8 cellular contexts compared by ENCODE assay signal in the genomic region with DNA sequence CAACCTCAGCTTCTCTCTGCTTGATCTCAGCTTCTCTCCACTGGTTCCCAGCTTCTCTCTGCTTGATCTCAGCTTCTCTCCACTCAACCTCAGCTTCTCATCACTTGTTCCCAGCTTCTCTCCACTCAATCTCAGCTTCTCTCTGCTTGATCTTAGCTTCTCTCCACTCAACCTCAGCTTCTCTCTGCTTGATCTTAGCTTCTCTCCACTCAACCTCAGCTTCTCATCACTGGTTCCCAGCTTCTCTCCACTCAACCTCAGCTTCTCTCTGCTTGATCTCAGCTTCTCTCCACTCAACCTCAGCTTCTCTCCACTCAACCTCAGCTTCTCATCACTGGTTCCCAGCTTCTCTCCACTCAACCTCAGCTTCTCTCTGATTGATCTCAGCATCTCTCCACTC. TPM values are rescaled to one million over a fixed set of nuclear protein-coding genes. Genes with fewer than 3 reads are reported as not detected.
DNase-seq lines count a peak whose midpoint lies in the region; ATAC-seq, FAIRE-seq and TF ChIP-seq lines count a peak whose summit lies in the region.
"Not testable (repeated sequence)": the region's sequence is repeated elsewhere in the genome, so short reads cannot be mapped to it uniquely, and the experiment has no call there.
"Had no signal": no experiment of that assay in that cellular context is flagged by ENCODE, and none has a peak within 500 bp of the region (broad histone marks: within the 10 kb centered on the region; RNA-seq: fewer than 3 reads in every experiment).

No MANE protein-coding gene starts in this region.

- not testable (repeated sequence) for H3K9me3 Mint-ChIP-seq in GM23338; activated CD4-positive, alpha-beta T cell treated with anti-CD3 and anti-CD28 coated beads for 36 hours (ENCODE audit: low read depth); activated T-helper 2 cell treated with anti-CD3 and anti-CD28 coated beads, Interferon-gamma antibody, Interleukin-2, Interleukin-4, amounts not matched to agents 10 μg/mL and 5 μg/mL and 100 μg/mL, durations not matched to agents 14 hours and 24 hours and 36 hours; nephron progenitor cell

- CTCF ChIA-PET in activated CD4-positive, alpha-beta T cell treated with anti-CD3 and anti-CD28 coated beads for 36 hours (lab: Charles Lee), result interaction anchor here (0.7 to 3.1 kb wide), 13 partner anchors 9 to 458 kb away, joined by 3 to 30 read pairs (median 5); a partner anchor contains a TSS
- CTCF ChIA-PET in H1 (lab: Charles Lee; ENCODE audit: partially characterized antibody), result interaction anchor here (0.6 to 3.9 kb wide), 20 partner anchors 9 to 227 kb away, joined by 3 to 52 read pairs (median 4); a partner anchor contains a TSS

- FAIRE-seq in H1 (lab: Jason Lieb, UNC), result not testable (repeated sequence)

- H2BK120ac ChIP-seq in H1 (replicated peaks; ENCODE audit: low read depth, low read length), result not testable (repeated sequence)

- not testable (repeated sequence) for H3K14ac ChIP-seq in H1 (ENCODE audit: insufficient read length)

- H3K79me2 ChIP-seq in GM23338 (replicated peaks; ENCODE audit: insufficient read depth); H1 (ENCODE audit: control insufficient read depth in 1 of 2, insufficient read depth in 2 of 2, low read length in 2 of 2): not testable (repeated sequence)

- H3K27me3 Mint-ChIP-seq in GM23338 (ENCODE audit: insufficient read depth, low read depth, poor library complexity), result peaks cover 23% of the 10 kb centered on the region
- H3K27me3 Mint-ChIP-seq in activated CD4-positive, alpha-beta T cell treated with anti-CD3 and anti-CD28 coated beads for 36 hours; activated T-helper 2 cell treated with anti-CD3 and anti-CD28 coated beads, Interferon-gamma antibody, Interleukin-2, Interleukin-4, amounts not matched to agents 10 μg/mL and 5 μg/mL and 100 μg/mL, durations not matched to agents 14 hours and 24 hours and 36 hours (ENCODE audit: low read depth): not testable (repeated sequence)
- peaks cover 21% of the 10 kb centered on the region for H3K27me3 Mint-ChIP-seq in nephron progenitor cell (ENCODE audit: low read depth, poor library complexity)

- not testable (repeated sequence) for TF ChIP-seq RAD21 in H1 (IDR thresholded peaks at IDR 0.05 in 1 of 2, conservative IDR thresholded peaks at IDR 0.05 in 1 of 2; ENCODE audit: low read depth in 2 of 2, low read length in 2 of 2)

- not testable (repeated sequence) for H4K5ac ChIP-seq in H1 (ENCODE audit: insufficient read length, low read depth, low read length)

- POLR2A ChIA-PET in activated CD4-positive, alpha-beta T cell treated with anti-CD3 and anti-CD28 coated beads for 36 hours (lab: Charles Lee), result interaction anchor here (0.6 to 1.0 kb wide), 4 partner anchors 21 to 85 kb away, joined by 3 to 11 read pairs (median 4); no protein-coding TSS in a partner anchor
- POLR2A ChIA-PET in H1 (lab: Charles Lee; ENCODE audit: partially characterized antibody), result interaction anchor here (0.6 to 4.0 kb wide), 8 partner anchors 9 to 146 kb away, joined by 3 to 30 read pairs (median 8); a partner anchor contains a TSS

- H4K20me1 ChIP-seq in GM23338 (replicated peaks; ENCODE audit: insufficient read depth); H1 (replicated peaks in 1 of 2; ENCODE audit: control insufficient read depth in 1 of 2, insufficient read depth in 2 of 2, low read length in 2 of 2): not testable (repeated sequence)

- H3K4me1 ChIP-seq in GM23338 (ENCODE audit: insufficient read depth); H1 (replicated peaks in 1 of 4; ENCODE audit: control insufficient read depth in 3 of 4, insufficient read depth in 4 of 4, low read length in 3 of 4): not testable (repeated sequence)

- H4K91ac ChIP-seq in H1 (replicated peaks; ENCODE audit: insufficient read length, low read length), result not testable (repeated sequence)

- H3F3A ChIP-seq in GM23338 (replicated peaks; ENCODE audit: low read depth), result not testable (repeated sequence)

- not testable (repeated sequence) for TF ChIP-seq CTCF in GM23338 (conservative IDR thresholded peaks at IDR 0.05; ENCODE audit: low read depth in 2 of 2); H1 (IDR thresholded peaks at IDR 0.05; ENCODE audit: control extremely low read depth in 1 of 3, insufficient read depth in 1 of 3, low read depth in 1 of 3, low read length in 3 of 3); nephron progenitor cell (IDR thresholded peaks at IDR 0.05)

- H3K9ac ChIP-seq in H1 (replicated peaks in 1 of 4; ENCODE audit: extremely low read depth in 1 of 4, low read depth in 3 of 4, low read length in 3 of 4), result not testable (repeated sequence)

- H3K4ac ChIP-seq in H1 (replicated peaks; ENCODE audit: insufficient read length, low read depth, low read length), result not testable (repeated sequence)

- H3K27ac Mint-ChIP-seq in GM23338; activated T-helper 2 cell treated with anti-CD3 and anti-CD28 coated beads, Interferon-gamma antibody, Interleukin-2, Interleukin-4, amounts not matched to agents 10 μg/mL and 5 μg/mL and 100 μg/mL, durations not matched to agents 14 hours and 24 hours and 36 hours; nephron progenitor cell: not testable (repeated sequence)
- H3K27ac Mint-ChIP-seq in activated CD4-positive, alpha-beta T cell treated with anti-CD3 and anti-CD28 coated beads for 36 hours, result peak overlapping the region; percentile 45

- H3K79me1 ChIP-seq in H1 (ENCODE audit: low read depth, low read length), result not testable (repeated sequence)

- H4K8ac ChIP-seq in H1 (ENCODE audit: extremely low read depth, insufficient read depth, low read length), result not testable (repeated sequence)

- H2BK15ac ChIP-seq in H1 (ENCODE audit: low read length), result not testable (repeated sequence)

- not testable (repeated sequence) for ATAC-seq in GM23338; activated CD4-positive, alpha-beta T cell treated with anti-CD3 and anti-CD28 coated beads for 36 hours

- not testable (repeated sequence) for H3K27ac ChIP-seq in GM23338 (ENCODE audit: low read depth); H1 (ENCODE audit: low read depth, low read length)

- not testable (repeated sequence) for TF ChIP-seq EP300 in H1 (IDR thresholded peaks at IDR 0.05; ENCODE audit: borderline replicate concordance in 1 of 2, low read depth in 2 of 2, low read length in 2 of 2)

- not testable (repeated sequence) for H2BK5ac ChIP-seq in H1 (ENCODE audit: low read depth, low read length)

- H2BK20ac ChIP-seq in H1 (ENCODE audit: low read length), result not testable (repeated sequence)

- H3K18ac ChIP-seq in H1 (ENCODE audit: extremely low read depth, low read length), result not testable (repeated sequence)

- not testable (repeated sequence) for H2BK12ac ChIP-seq in H1 (ENCODE audit: low read depth, low read length)

- H3K36me3 Mint-ChIP-seq in GM23338 (ENCODE audit: low read depth); activated CD4-positive, alpha-beta T cell treated with anti-CD3 and anti-CD28 coated beads for 36 hours (ENCODE audit: low read depth); activated T-helper 2 cell treated with anti-CD3 and anti-CD28 coated beads, Interferon-gamma antibody, Interleukin-2, Interleukin-4, amounts not matched to agents 10 μg/mL and 5 μg/mL and 100 μg/mL, durations not matched to agents 14 hours and 24 hours and 36 hours (ENCODE audit: low read depth); nephron progenitor cell (ENCODE audit: low read depth): not testable (repeated sequence)

- not testable (repeated sequence) for TF ChIP-seq POLR2A in H1 (IDR thresholded peaks at IDR 0.05; ENCODE audit: control extremely low read depth in 1 of 2, low read depth in 2 of 2, low read length in 2 of 2)

- H3K9me3 ChIP-seq in H1 (ENCODE audit: insufficient read depth in 2 of 2, low read depth in 1 of 2, low read length in 1 of 2), result not testable (repeated sequence)

- H3K4me1 Mint-ChIP-seq in GM23338, result peaks cover 11% of the 10 kb centered on the region
- peaks cover 34% of the 10 kb centered on the region for H3K4me1 Mint-ChIP-seq in activated CD4-positive, alpha-beta T cell treated with anti-CD3 and anti-CD28 coated beads for 36 hours
- H3K4me1 Mint-ChIP-seq in activated T-helper 2 cell treated with anti-CD3 and anti-CD28 coated beads, Interferon-gamma antibody, Interleukin-2, Interleukin-4, amounts not matched to agents 10 μg/mL and 5 μg/mL and 100 μg/mL, durations not matched to agents 14 hours and 24 hours and 36 hours (ENCODE audit: low read depth), result peaks cover 27% of the 10 kb centered on the region
- H3K4me1 Mint-ChIP-seq in nephron progenitor cell, result peaks cover 21% of the 10 kb centered on the region

- not testable (repeated sequence) for H3K23ac ChIP-seq in H1 (ENCODE audit: insufficient read length)

- not testable (repeated sequence) for H3K4me3 ChIP-seq in GM23338; H1 (ENCODE audit: extremely low read depth in 1 of 4, insufficient read depth in 2 of 4, low read depth in 3 of 4, low read length in 4 of 4)

- intact Hi-C loops in activated CD4-positive, alpha-beta T cell treated with anti-CD3 and anti-CD28 coated beads for 36 hours (cut with DNase I, micrococcal nuclease); activated T-helper 2 cell treated with anti-CD3 and anti-CD28 coated beads, Interferon-gamma antibody, Interleukin-2, Interleukin-4, amounts not matched to agents 10 μg/mL and 5 μg/mL and 100 μg/mL, durations not matched to agents 14 hours and 24 hours and 36 hours (cut with micrococcal nuclease): not testable (repeated sequence)

- H3K4me2 ChIP-seq in GM23338, result not testable (repeated sequence)
- H3K4me2 ChIP-seq in H1 (ENCODE audit: insufficient read depth in 1 of 2, low read depth in 2 of 2, low read length in 2 of 2), result peak overlapping the region in 1 of 2 experiments; percentile 100; a peak in 1 of 4 replicates

- H3K4me3 Mint-ChIP-seq in GM23338, result peak overlapping the region; percentile 44
- not testable (repeated sequence) for H3K4me3 Mint-ChIP-seq in activated CD4-positive, alpha-beta T cell treated with anti-CD3 and anti-CD28 coated beads for 36 hours
- peak overlapping the region; percentile 30 for H3K4me3 Mint-ChIP-seq in activated T-helper 2 cell treated with anti-CD3 and anti-CD28 coated beads, Interferon-gamma antibody, Interleukin-2, Interleukin-4, amounts not matched to agents 10 μg/mL and 5 μg/mL and 100 μg/mL, durations not matched to agents 14 hours and 24 hours and 36 hours (ENCODE audit: low read depth)
- H3K4me3 Mint-ChIP-seq in nephron progenitor cell, result peak overlapping the region; percentile 16

- not testable (repeated sequence) for H3K9me2 ChIP-seq in GM23338 (ENCODE audit: insufficient read depth)

- H3K56ac ChIP-seq in H1 (replicated peaks; ENCODE audit: insufficient read length, low read depth, low read length), result not testable (repeated sequence)

- peaks cover 10% of the 10 kb centered on the region for H3K27me3 ChIP-seq in GM23338 (ENCODE audit: insufficient read depth)
- H3K27me3 ChIP-seq in H1 (replicated peaks in 1 of 4; ENCODE audit: control insufficient read depth in 3 of 4, extremely low read depth in 1 of 4, insufficient read depth in 3 of 4, low read length in 3 of 4), result not testable (repeated sequence)

- H2AK5ac ChIP-seq in H1 (ENCODE audit: low read depth, low read length), result 0 out of 2 replicates have a peak overlapping the region, but pooled peaks have one; percentile 45

- not testable (repeated sequence) for DNase-seq in GM23338 (ENCODE audit: low spot score); activated CD4-positive, alpha-beta T cell treated with anti-CD3 and anti-CD28 coated beads for 36 hours; activated T-helper 2 cell treated with anti-CD3 and anti-CD28 coated beads, Interferon-gamma antibody, Interleukin-2, Interleukin-4, amounts not matched to agents 10 μg/mL and 5 μg/mL and 100 μg/mL, durations not matched to agents 14 hours and 24 hours and 36 hours (ENCODE audit: low spot score); H1 (ENCODE audit: low read depth in 1 of 2, low spot score in 2 of 2); nephron progenitor cell

- H2AFZ ChIP-seq in GM23338; H1 (ENCODE audit: low read length): not testable (repeated sequence)

- H3K36me3 ChIP-seq in GM23338 (ENCODE audit: insufficient read depth); H1 (ENCODE audit: control insufficient read depth in 2 of 4, insufficient read depth in 4 of 4, low read length in 3 of 4): not testable (repeated sequence)

- peaks cover 22% of the 10 kb centered on the region for H3K23me2 ChIP-seq in H1 (ENCODE audit: low read depth, low read length)

RNA-seq across cellular contexts. Expression of a gene that starts 1.5 kb away (rescaled TPM):
- total RNA-seq in GM23338 (2014; rRNA removed; shearing (Covaris generic)), result 0.49 TPM in 1 of 2 replicates, not detected in the other
- polyA plus RNA-seq in GM23338 (2016; fragmentation: Nextera tagmentation; extraction: Ambion mirVana) (1.2 and 2.4 TPM in 2 replicates), H1 (2011; rRNA removed) (0.76 and 1.4 TPM in 2 replicates)
- total RNA-seq in activated CD4-positive, alpha-beta T cell treated with anti-CD3 and anti-CD28 coated beads for 36 hours, result 1 to 10 TPM; 2.9 to 3.0 TPM
- total RNA-seq in activated T-helper 2 cell treated with anti-CD3 and anti-CD28 coated beads, Interferon-gamma antibody, Interleukin-2, Interleukin-4, amounts not matched to agents 10 μg/mL and 5 μg/mL and 100 μg/mL, durations not matched to agents 14 hours and 24 hours and 36 hours, result 0.64 and 0.96 TPM in 2 replicates
- total RNA-seq in H1 (2021; fragmentation: NEBNext Ultra II Directional; extraction: Animal tissue kit (Norgen Biotek cat#: 25700)), result 1.1 and 2.2 TPM in 2 replicates
- polyA plus RNA-seq in H1 (2011; cell fraction: cytosol; rRNA removed), result 0.96 TPM
- 7.1 TPM for polyA plus RNA-seq in H1 (2011; cell fraction: nucleus; rRNA removed)
- polyA plus RNA-seq in H1 (2012, experiment 1 of 2), result 1.2 to 2.6 TPM (median 2.2 TPM) in 4 replicates
- 1.2 TPM for polyA plus RNA-seq in H1 (2012, experiment 2 of 2)
- 0.61 TPM for polyA plus RNA-seq in H1 (2013, experiment 1 of 2)
- polyA plus RNA-seq in H1 (2013, experiment 2 of 2), result 0.57 TPM
- 0.54 and 1.1 TPM in 2 replicates for polyA minus RNA-seq in H1 (2011; rRNA and poly(A)+ RNA removed)
- not detected for polyA minus RNA-seq in H1 (2011; cell fraction: cytosol; rRNA and poly(A)+ RNA removed)
- 1.6 TPM for polyA minus RNA-seq in H1 (2011; cell fraction: nucleus; rRNA and poly(A)+ RNA removed)
- total RNA-seq: HT-29, PC-3 had no signal

RNA-seq across cellular contexts. Expression of a gene that starts 25.7 kb away (rescaled TPM):
- total RNA-seq in GM23338 (2014; rRNA removed; shearing (Covaris generic)), result 981 and 1,393 TPM in 2 replicates
- polyA plus RNA-seq in GM23338 (2016; fragmentation: Nextera tagmentation; extraction: Ambion mirVana) (1,996 and 2,124 TPM in 2 replicates), H1 (2011; rRNA removed) (1,365 and 1,809 TPM in 2 replicates)
- 1,000 to 10,000 TPM in 1 of 2 experiments, 100 to 1,000 TPM in 1; 888 to 1,074 TPM for total RNA-seq in activated CD4-positive, alpha-beta T cell treated with anti-CD3 and anti-CD28 coated beads for 36 hours
- total RNA-seq in activated T-helper 2 cell treated with anti-CD3 and anti-CD28 coated beads, Interferon-gamma antibody, Interleukin-2, Interleukin-4, amounts not matched to agents 10 μg/mL and 5 μg/mL and 100 μg/mL, durations not matched to agents 14 hours and 24 hours and 36 hours, result 1,155 and 1,184 TPM in 2 replicates
- total RNA-seq in H1 (2021; fragmentation: NEBNext Ultra II Directional; extraction: Animal tissue kit (Norgen Biotek cat#: 25700)), result 1,252 and 1,270 TPM in 2 replicates
- polyA plus RNA-seq in H1 (2011; cell fraction: cytosol; rRNA removed), result 1,336 TPM
- polyA plus RNA-seq in H1 (2011; cell fraction: nucleus; rRNA removed), result 788 TPM
- polyA plus RNA-seq in H1 (2012, experiment 1 of 2), result 1,064 to 1,459 TPM (median 1,329 TPM) in 4 replicates
- 1,254 TPM for polyA plus RNA-seq in H1 (2012, experiment 2 of 2)
- polyA plus RNA-seq in H1 (2013, experiment 1 of 2), result 989 TPM
- 932 TPM for polyA plus RNA-seq in H1 (2013, experiment 2 of 2)
- 1,332 and 1,357 TPM in 2 replicates for polyA minus RNA-seq in H1 (2011; rRNA and poly(A)+ RNA removed)
- 622 TPM for polyA minus RNA-seq in H1 (2011; cell fraction: cytosol; rRNA and poly(A)+ RNA removed)
- polyA minus RNA-seq in H1 (2011; cell fraction: nucleus; rRNA and poly(A)+ RNA removed), result 426 TPM

RNA-seq across cellular contexts. Expression of a gene that starts 28.0 kb away (rescaled TPM):
- 35.5 and 48.6 TPM in 2 replicates for total RNA-seq in GM23338 (2014; rRNA removed; shearing (Covaris generic))
- polyA plus RNA-seq in GM23338 (2016; fragmentation: Nextera tagmentation; extraction: Ambion mirVana) (38.5 and 39.1 TPM in 2 replicates), H1 (2011; rRNA removed) (31.5 and 44.1 TPM in 2 replicates)
- 10 to 100 TPM; 59.2 to 67.8 TPM for total RNA-seq in activated CD4-positive, alpha-beta T cell treated with anti-CD3 and anti-CD28 coated beads for 36 hours
- total RNA-seq in activated T-helper 2 cell treated with anti-CD3 and anti-CD28 coated beads, Interferon-gamma antibody, Interleukin-2, Interleukin-4, amounts not matched to agents 10 μg/mL and 5 μg/mL and 100 μg/mL, durations not matched to agents 14 hours and 24 hours and 36 hours, result 84.9 and 90.5 TPM in 2 replicates
- 30.2 and 36.0 TPM in 2 replicates for total RNA-seq in H1 (2021; fragmentation: NEBNext Ultra II Directional; extraction: Animal tissue kit (Norgen Biotek cat#: 25700))
- 41.8 TPM for polyA plus RNA-seq in H1 (2011; cell fraction: cytosol; rRNA removed)
- polyA plus RNA-seq in H1 (2011; cell fraction: nucleus; rRNA removed), result 222 TPM
- polyA plus RNA-seq in H1 (2012, experiment 1 of 2), result 30.7 to 47.5 TPM (median 37.9 TPM) in 4 replicates
- 39.0 TPM for polyA plus RNA-seq in H1 (2012, experiment 2 of 2)
- 35.0 TPM for polyA plus RNA-seq in H1 (2013, experiment 1 of 2)
- polyA plus RNA-seq in H1 (2013, experiment 2 of 2), result 32.2 TPM
- 13.3 and 24.3 TPM in 2 replicates for polyA minus RNA-seq in H1 (2011; rRNA and poly(A)+ RNA removed)
- 23.6 TPM for polyA minus RNA-seq in H1 (2011; cell fraction: cytosol; rRNA and poly(A)+ RNA removed)
- 60.4 TPM for polyA minus RNA-seq in H1 (2011; cell fraction: nucleus; rRNA and poly(A)+ RNA removed)

RNA-seq across cellular contexts. Expression of a gene that starts 40.4 kb away (rescaled TPM):
- total RNA-seq in GM23338 (2014; rRNA removed; shearing (Covaris generic)), result 4.5 and 9.4 TPM in 2 replicates
- polyA plus RNA-seq in GM23338 (2016; fragmentation: Nextera tagmentation; extraction: Ambion mirVana) (7.4 and 8.0 TPM in 2 replicates), H1 (2011; rRNA removed) (17.2 and 24.2 TPM in 2 replicates)
- total RNA-seq in activated CD4-positive, alpha-beta T cell treated with anti-CD3 and anti-CD28 coated beads for 36 hours, result 10 to 100 TPM; 20.2 to 23.4 TPM
- 8.8 and 9.2 TPM in 2 replicates for total RNA-seq in activated T-helper 2 cell treated with anti-CD3 and anti-CD28 coated beads, Interferon-gamma antibody, Interleukin-2, Interleukin-4, amounts not matched to agents 10 μg/mL and 5 μg/mL and 100 μg/mL, durations not matched to agents 14 hours and 24 hours and 36 hours
- total RNA-seq in H1 (2021; fragmentation: NEBNext Ultra II Directional; extraction: Animal tissue kit (Norgen Biotek cat#: 25700)), result 8.8 and 9.7 TPM in 2 replicates
- polyA plus RNA-seq in H1 (2011; cell fraction: cytosol; rRNA removed), result 16.2 TPM
- polyA plus RNA-seq in H1 (2011; cell fraction: nucleus; rRNA removed), result 54.9 TPM
- polyA plus RNA-seq in H1 (2012, experiment 1 of 2), result 6.4 to 12.6 TPM (median 9.4 TPM) in 4 replicates
- polyA plus RNA-seq in H1 (2012, experiment 2 of 2), result 8.4 TPM
- 14.8 TPM for polyA plus RNA-seq in H1 (2013, experiment 1 of 2)
- polyA plus RNA-seq in H1 (2013, experiment 2 of 2), result 14.3 TPM
- 5.3 and 6.1 TPM in 2 replicates for polyA minus RNA-seq in H1 (2011; rRNA and poly(A)+ RNA removed)
- 5.7 TPM for polyA minus RNA-seq in H1 (2011; cell fraction: cytosol; rRNA and poly(A)+ RNA removed)
- polyA minus RNA-seq in H1 (2011; cell fraction: nucleus; rRNA and poly(A)+ RNA removed), result 17.4 TPM

RNA-seq across cellular contexts. Expression of a gene that starts 45.4 kb away (rescaled TPM):
- 3.3 and 5.1 TPM in 2 replicates for total RNA-seq in GM23338 (2014; rRNA removed; shearing (Covaris generic))
- 1.4 and 1.5 TPM in 2 replicates for polyA plus RNA-seq in GM23338 (2016; fragmentation: Nextera tagmentation; extraction: Ambion mirVana)
- under 1 TPM; 0.09 to 0.19 TPM for total RNA-seq in activated CD4-positive, alpha-beta T cell treated with anti-CD3 and anti-CD28 coated beads for 36 hours
- 0.16 TPM in 2 replicates for total RNA-seq in activated T-helper 2 cell treated with anti-CD3 and anti-CD28 coated beads, Interferon-gamma antibody, Interleukin-2, Interleukin-4, amounts not matched to agents 10 μg/mL and 5 μg/mL and 100 μg/mL, durations not matched to agents 14 hours and 24 hours and 36 hours
- 3.3 and 3.4 TPM in 2 replicates for total RNA-seq in H1 (2021; fragmentation: NEBNext Ultra II Directional; extraction: Animal tissue kit (Norgen Biotek cat#: 25700))
- polyA plus RNA-seq in H1 (2011; rRNA removed), result 2.6 and 3.3 TPM in 2 replicates
- polyA plus RNA-seq in H1 (2011; cell fraction: cytosol; rRNA removed), result 2.5 TPM
- polyA plus RNA-seq in H1 (2011; cell fraction: nucleus; rRNA removed), result 3.3 TPM
- polyA plus RNA-seq in H1 (2012, experiment 1 of 2), result 2.3 to 2.6 TPM (median 2.5 TPM) in 4 replicates
- 3.8 TPM for polyA plus RNA-seq in H1 (2012, experiment 2 of 2)
- 1.8 TPM for polyA plus RNA-seq in H1 (2013, experiment 1 of 2)
- 2.2 TPM for polyA plus RNA-seq in H1 (2013, experiment 2 of 2)
- polyA minus RNA-seq in H1 (2011; rRNA and poly(A)+ RNA removed), result 2.9 TPM in 2 replicates
- 1.4 TPM for polyA minus RNA-seq in H1 (2011; cell fraction: cytosol; rRNA and poly(A)+ RNA removed)
- 2.0 TPM for polyA minus RNA-seq in H1 (2011; cell fraction: nucleus; rRNA and poly(A)+ RNA removed)
- total RNA-seq: IMR-90 had no signal
- polyA plus RNA-seq: IMR-90 had no signal
